In genomic region chr2:205835251-205835900, GRCh38 we compare ENCODE assay signal across 18 cellular contexts.
DNase-seq lines count a peak whose midpoint lies in the region; ATAC-seq and TF ChIP-seq lines count a peak whose summit lies in the region.
"Had no signal": no experiment of that assay in that cellular context is flagged by ENCODE, and none has a peak within 500 bp of the region (broad histone marks: within the 10 kb centered on the region; RNA-seq: fewer than 3 reads in every experiment).

No MANE protein-coding gene starts in this region.

- in situ Hi-C loops in astrocyte of the cerebellum (cut with HindIII; ENCODE audit: low sequenced_read_pairs) = no loop called here

- H3K4me1 ChIP-seq in mucosa of descending colon (ENCODE audit: low read depth) (no peaks in the 10 kb centered on the region), uterus (no peaks in the 10 kb centered on the region)
- H3K4me1 ChIP-seq: adrenal gland, parathyroid adenoma, suprapubic skin had no signal

- H3K9me3 ChIP-seq in mucosa of descending colon (no peaks in the 10 kb centered on the region), uterus (no peaks in the 10 kb centered on the region)
- H3K9me3 ChIP-seq: suprapubic skin had no signal

- H3K27ac ChIP-seq in uterus = peak overlapping the region; percentile 73 to 79
- H3K27ac ChIP-seq: adrenal gland, KMS-11, parathyroid adenoma, suprapubic skin had no signal

- intact Hi-C loops in mucosa of descending colon (cut with DNase I, micrococcal nuclease) (no loop called here), uterus (cut with DNase I; ENCODE audit: low total_unique reads) (no loop called here)

- H3K4me3 ChIP-seq in astrocyte of the cerebellum (ENCODE audit: low read depth, low read length) (no peak overlapping the region), mucosa of descending colon (no peak overlapping the region), uterus (no peak overlapping the region)
- H3K4me3 ChIP-seq: adrenal gland, suprapubic skin had no signal

- DNase-seq in astrocyte of the cerebellum (ENCODE audit: low read depth) (peak; percentile 93), fibroblast of gingiva (ENCODE audit: low read depth) (peak; percentile 69), mucosa of descending colon (peak in 1 of 3 donors; percentile 12), uterus (peak in 1 of 2 donors; percentile 39), HuH-7.5 (ENCODE audit: low spot score) (no peak), COLO668 (lab: John Stamatoyannopoulos, UW; ENCODE audit: unreplicated experiment) (no peak), DMS79 treated with DMSO at 0.1 percent for 48 hours (lab: John Stamatoyannopoulos, UW) (no peak)
- DNase-seq: activated gamma-delta T cell treated with Interleukin-2 at 50 U/mL for 16 hours; activated T-cell treated with anti-CD3 and anti-CD28 coated beads, Interleukin-2, amount 50 U/mL, for 1 hour; adrenal gland; caudate nucleus; left cardiac atrium; NCI-H1694 treated with DMSO at 0.1 percent for 48 hours; SHP77 treated with DMSO at 0.1 percent for 48 hours; T-cell had no signal

- ATAC-seq in mucosa of descending colon = peak; percentile 33
- ATAC-seq: T-cell had no signal

- TF ChIP-seq POLR2A in uterus (IDR thresholded peaks at IDR 0.05) = no peak

- H3K36me3 ChIP-seq in mucosa of descending colon (ENCODE audit: low read depth) (no peaks in the 10 kb centered on the region), uterus (no peaks in the 10 kb centered on the region)
- H3K36me3 ChIP-seq: adrenal gland, suprapubic skin had no signal

- TF ChIP-seq CTCF in astrocyte of the cerebellum (IDR thresholded peaks at IDR 0.05; ENCODE audit: low read depth, low read length, missing control alignments) = no peak
- no peak for TF ChIP-seq CTCF in mucosa of descending colon (IDR thresholded peaks at IDR 0.05)
- no peak for TF ChIP-seq CTCF in uterus (IDR thresholded peaks at IDR 0.05)

- no peaks in the 10 kb centered on the region for H3K27me3 ChIP-seq in uterus
- H3K27me3 ChIP-seq: adrenal gland, suprapubic skin had no signal

Comparison
In these comparisons a context has a peak if more than half of its experiments do, and no peak if none do; other contexts are left out.
1. DNase-seq: peak in astrocyte of the cerebellum (single experiment) and fibroblast of gingiva (single experiment); none in HuH-7.5 (single experiment), COLO668 (single experiment) and DMS79 treated with DMSO at 0.1 percent for 48 hours (single experiment).